Comparison of ENCODE assay signal across 1 cellular context in the genomic region with DNA sequence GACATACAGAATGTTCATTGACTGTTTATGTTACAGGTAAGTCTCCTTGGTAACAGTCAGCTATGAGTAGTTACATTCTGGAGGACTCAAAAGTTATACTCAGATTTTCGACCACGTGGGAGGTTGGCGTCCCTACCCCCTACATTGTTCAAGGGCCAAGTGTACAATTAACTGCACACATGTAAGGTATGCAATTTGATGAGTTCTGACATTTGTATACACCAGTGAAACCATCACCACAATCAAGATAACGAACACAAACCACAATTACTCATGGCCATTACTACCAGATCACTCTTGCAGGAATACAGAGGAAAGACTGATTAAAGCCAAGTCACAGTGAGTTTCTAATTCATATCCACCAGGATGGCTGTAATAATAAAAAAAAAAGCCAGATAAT.
TF ChIP-seq lines count a peak whose summit lies in the region.

No MANE protein-coding gene starts in this region.

TF ChIP-seq in GM23338, 12 proteins besides CTCF, POLR2A, EP300 and RAD21 (continued from another document):
- TF ChIP-seq, protein P1, sequence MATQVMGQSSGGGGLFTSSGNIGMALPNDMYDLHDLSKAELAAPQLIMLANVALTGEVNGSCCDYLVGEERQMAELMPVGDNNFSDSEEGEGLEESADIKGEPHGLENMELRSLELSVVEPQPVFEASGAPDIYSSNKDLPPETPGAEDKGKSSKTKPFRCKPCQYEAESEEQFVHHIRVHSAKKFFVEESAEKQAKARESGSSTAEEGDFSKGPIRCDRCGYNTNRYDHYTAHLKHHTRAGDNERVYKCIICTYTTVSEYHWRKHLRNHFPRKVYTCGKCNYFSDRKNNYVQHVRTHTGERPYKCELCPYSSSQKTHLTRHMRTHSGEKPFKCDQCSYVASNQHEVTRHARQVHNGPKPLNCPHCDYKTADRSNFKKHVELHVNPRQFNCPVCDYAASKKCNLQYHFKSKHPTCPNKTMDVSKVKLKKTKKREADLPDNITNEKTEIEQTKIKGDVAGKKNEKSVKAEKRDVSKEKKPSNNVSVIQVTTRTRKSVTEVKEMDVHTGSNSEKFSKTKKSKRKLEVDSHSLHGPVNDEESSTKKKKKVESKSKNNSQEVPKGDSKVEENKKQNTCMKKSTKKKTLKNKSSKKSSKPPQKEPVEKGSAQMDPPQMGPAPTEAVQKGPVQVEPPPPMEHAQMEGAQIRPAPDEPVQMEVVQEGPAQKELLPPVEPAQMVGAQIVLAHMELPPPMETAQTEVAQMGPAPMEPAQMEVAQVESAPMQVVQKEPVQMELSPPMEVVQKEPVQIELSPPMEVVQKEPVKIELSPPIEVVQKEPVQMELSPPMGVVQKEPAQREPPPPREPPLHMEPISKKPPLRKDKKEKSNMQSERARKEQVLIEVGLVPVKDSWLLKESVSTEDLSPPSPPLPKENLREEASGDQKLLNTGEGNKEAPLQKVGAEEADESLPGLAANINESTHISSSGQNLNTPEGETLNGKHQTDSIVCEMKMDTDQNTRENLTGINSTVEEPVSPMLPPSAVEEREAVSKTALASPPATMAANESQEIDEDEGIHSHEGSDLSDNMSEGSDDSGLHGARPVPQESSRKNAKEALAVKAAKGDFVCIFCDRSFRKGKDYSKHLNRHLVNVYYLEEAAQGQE (IDR thresholded peaks at IDR 0.05; ENCODE audit: unreplicated experiment) = no peak
- TF ChIP-seq NANOG (IDR thresholded peaks at IDR 0.05; ENCODE audit: borderline replicate concordance) = no peak
